Comparison of ENCODE assay signal across 8 cellular contexts in the genomic region with DNA sequence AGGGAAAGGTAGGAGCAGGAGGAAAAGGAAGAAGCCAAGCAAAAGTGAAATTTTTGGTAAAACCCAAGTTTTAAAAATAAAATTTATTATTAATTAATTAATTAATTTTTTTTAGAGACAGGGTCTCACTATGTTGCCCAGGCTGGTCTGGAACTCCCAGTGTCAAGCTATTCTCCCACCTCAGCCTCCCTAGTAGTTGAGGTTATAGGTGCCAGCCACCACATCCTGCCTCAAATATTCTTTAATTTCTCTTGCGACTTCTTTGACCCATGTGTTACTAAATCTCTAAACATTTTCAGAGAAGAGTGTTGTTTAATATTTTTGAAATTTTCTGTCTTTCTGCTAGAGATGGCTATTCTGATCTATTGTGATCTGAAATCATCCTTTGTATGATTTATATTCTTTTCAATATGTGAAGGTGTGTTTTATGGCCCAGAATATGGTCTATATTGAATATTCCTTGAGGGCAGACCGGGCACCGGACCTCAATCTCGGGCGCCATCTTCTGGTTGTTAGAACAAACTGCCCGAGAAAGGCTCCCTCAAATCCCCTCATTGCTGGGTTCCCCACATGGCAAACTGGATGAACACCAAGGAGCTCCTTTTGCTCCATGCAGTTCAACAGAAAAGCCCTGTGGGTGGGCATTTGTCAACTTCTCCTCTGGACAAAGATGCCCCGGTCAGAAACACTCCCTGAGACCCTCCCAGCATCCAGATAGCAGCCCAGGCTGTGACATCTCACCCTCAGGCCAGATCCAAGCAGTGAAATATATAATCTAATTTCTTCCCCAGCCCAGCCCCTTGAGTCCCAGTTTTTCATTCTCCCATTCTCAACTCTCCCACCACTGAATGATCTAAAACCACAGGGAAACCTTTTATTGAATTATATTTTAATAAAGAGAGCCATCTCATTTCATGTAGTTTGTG.
A peak's percentile ranks its signal among the peaks of the same experiment; 100 is the strongest.
DNase-seq lines count a peak whose midpoint lies in the region; ATAC-seq and TF ChIP-seq lines count a peak whose summit lies in the region.

No MANE protein-coding gene starts in this region.

- no peak overlapping the region for H3K27ac ChIP-seq in gastroesophageal sphincter

- H3K9me3 ChIP-seq in gastroesophageal sphincter: no peaks in the 10 kb centered on the region

- no peak for TF ChIP-seq EP300 in gastroesophageal sphincter (IDR thresholded peaks at IDR 0.05)

- no peaks in the 10 kb centered on the region for H3K36me3 ChIP-seq in gastroesophageal sphincter

- DNase-seq in Daoy (ENCODE audit: low read depth): peak; percentile 67
- peak; percentile 16 for DNase-seq in NCI-H526 treated with DMSO at 0.1 percent for 48 hours (lab: John Stamatoyannopoulos, UW)
- DNase-seq in activated T-cell treated with anti-CD3 and anti-CD28 coated beads, Interleukin-2, amount 50 U/mL, for 48 hours: peak; percentile 43 to 58
- peak; percentile 16 for DNase-seq in putamen (ENCODE audit: low spot score)

- TF ChIP-seq CTCF in gastroesophageal sphincter (IDR thresholded peaks at IDR 0.05): peak; percentile 30 to 67 (median 42)

- no peak overlapping the region for H3K4me3 ChIP-seq in gastroesophageal sphincter

- peaks cover 39% of the 10 kb centered on the region for H3K27me3 ChIP-seq in gastroesophageal sphincter

- WGBS in gastroesophageal sphincter (ENCODE audit: low coverage in 1 of 2), 2 donors: 21 to 76% methylated on average over 1 to 4 of the region's 7 CpGs

- no peaks in the 10 kb centered on the region for H3K4me1 ChIP-seq in gastroesophageal sphincter

- ATAC-seq in HG02798 (IDR thresholded peaks at IDR 0.05; ENCODE audit: poor library complexity, unreplicated experiment) (peak; percentile 44), gastroesophageal sphincter (no peak), GM19328 (IDR thresholded peaks at IDR 0.05; ENCODE audit: unreplicated experiment) (no peak), HG03280 (IDR thresholded peaks at IDR 0.05; ENCODE audit: unreplicated experiment) (no peak)

- TF ChIP-seq POLR2A in gastroesophageal sphincter (IDR thresholded peaks at IDR 0.05): no peak

Comparison
In these comparisons a context has a peak if more than half of its experiments do, and no peak if none do; other contexts are left out.
1. DNase-seq: peak in every context shown above with its lines; median percentile 67 in Daoy; 50 in activated T-cell treated with anti-CD3 and anti-CD28 coated beads, Interleukin-2, amount 50 U/mL, for 48 hours; 16 in NCI-H526 treated with DMSO at 0.1 percent for 48 hours; 16 in putamen.